ENCODE assay signal across 9 cellular contexts in genomic region chr19:10552596-10553053, GRCh38. TPM values are rescaled to one million over a fixed set of nuclear protein-coding genes. Genes with fewer than 3 reads are reported as not detected.
DNase-seq lines count a peak whose midpoint lies in the region; ATAC-seq, FAIRE-seq and TF ChIP-seq lines count a peak whose summit lies in the region.
"Had no signal": no experiment of that assay in that cellular context is flagged by ENCODE, and none has a peak within 500 bp of the region (broad histone marks: within the 10 kb centered on the region; RNA-seq: fewer than 3 reads in every experiment).

No MANE protein-coding gene starts in this region.

- POLR2A ChIA-PET in A673 (lab: Charles Lee; ENCODE audit: low non-redundant PET): no interaction called here

- TF ChIP-seq POLR2A in GM12892 (IDR thresholded peaks at IDR 0.05; ENCODE audit: low read depth, low read length) (peak; percentile 13; the same call in 1 of the 2 replicates), heart left ventricle (IDR thresholded peaks at IDR 0.05) (no peak), lower leg skin (IDR thresholded peaks at IDR 0.05) (no peak)

- no peaks in the 10 kb centered on the region for H3K27me3 Mint-ChIP-seq in mesothelial cell of epicardium (ENCODE audit: low read depth)

- H3K27ac ChIP-seq in A673 (ENCODE audit: low read depth, low read length, poor library complexity, severe bottlenecking): no peak overlapping the region
- peak overlapping the region; percentile 93 for H3K27ac ChIP-seq in SU-DHL-6 (ENCODE audit: low read depth, low read length)
- H3K27ac ChIP-seq in heart left ventricle: peak overlapping the region in 1 of 12 donors; percentile 56

- H3K4me1 ChIP-seq in A673 (ENCODE audit: insufficient read depth, low read length, poor library complexity, severe bottlenecking): no peaks in the 10 kb centered on the region
- H3K4me1 ChIP-seq in heart left ventricle: peaks cover 0 to 13% (median 0%) of the 10 kb centered on the region in 12 donors

- no peak overlapping the region for H3K9ac ChIP-seq in SU-DHL-6 (ENCODE audit: low read length)

- H3F3A ChIP-seq in SU-DHL-6 (ENCODE audit: insufficient read depth): peaks cover 36% of the 10 kb centered on the region

- H2AFZ ChIP-seq in SU-DHL-6 (ENCODE audit: low read depth, low read length, severe bottlenecking): no peak overlapping the region

- no peaks in the 10 kb centered on the region for H3K79me2 ChIP-seq in SU-DHL-6 (ENCODE audit: insufficient read depth, low read length)

- 84 to 90% (median 84%) methylated on average over 11 of the region's 11 CpGs for WGBS in heart left ventricle, 4 donors
- WGBS in lower leg skin, 2 donors: 85 to 88% methylated on average over 11 of the region's 11 CpGs

- H3K9me3 ChIP-seq in A673 (ENCODE audit: low read depth, low read length, poor library complexity, severe bottlenecking) (no peaks in the 10 kb centered on the region), SU-DHL-6 (ENCODE audit: insufficient read depth, low read length) (no peaks in the 10 kb centered on the region), heart left ventricle (no peaks in the 10 kb centered on the region)

- H3K4me1 Mint-ChIP-seq in mesothelial cell of epicardium: no peaks in the 10 kb centered on the region

- H3K4me3 Mint-ChIP-seq in mesothelial cell of epicardium: no peak overlapping the region

- H3K36me3 ChIP-seq in A673 (ENCODE audit: insufficient read depth, low read length, poor library complexity, severe bottlenecking) (peaks cover 72% of the 10 kb centered on the region), SU-DHL-6 (ENCODE audit: low read length) (peaks cover 3% of the 10 kb centered on the region; the same call in 1 of the 2 replicates), heart left ventricle (peaks cover 0 to 100% (median 93%) of the 10 kb centered on the region in 9 donors)

- no peaks in the 10 kb centered on the region for H3K9me2 ChIP-seq in SU-DHL-6 (replicated peaks; ENCODE audit: insufficient read depth, low read length)

- H3K9me3 Mint-ChIP-seq in mesothelial cell of epicardium: no peaks in the 10 kb centered on the region

- peaks cover 27% of the 10 kb centered on the region for H3K36me3 Mint-ChIP-seq in mesothelial cell of epicardium

- no peak overlapping the region for H3K27ac Mint-ChIP-seq in mesothelial cell of epicardium

- no TSS peak for BruUV-seq in A673 (replicated peaks; lab: Mats Ljungman, UMichigan)

- H3K27me3 ChIP-seq in A673 (replicated peaks; ENCODE audit: insufficient read depth, low read depth, low read length, poor library complexity) (no peaks in the 10 kb centered on the region), SU-DHL-6 (ENCODE audit: low read length) (no peaks in the 10 kb centered on the region), heart left ventricle (no peaks in the 10 kb centered on the region)

- H3K4me2 ChIP-seq in SU-DHL-6 (ENCODE audit: low read depth, low read length, poor library complexity, severe bottlenecking): no peak overlapping the region

- H3K4me3 ChIP-seq in A673 (ENCODE audit: low read depth, low read length, poor library complexity, severe bottlenecking) (no peak overlapping the region), SU-DHL-6 (ENCODE audit: insufficient read depth, low read length, poor library complexity, severe bottlenecking) (no peak overlapping the region), heart left ventricle (no peak overlapping the region), lower leg skin (ENCODE audit: low read depth, poor library complexity, severe bottlenecking) (no peak overlapping the region)

- peak; percentile 56 for FAIRE-seq in GM12892 (lab: Jason Lieb, UNC)

- ATAC-seq in heart left ventricle (peak in 3 of 4 donors; percentile 18 to 32 (median 23)), GM21367 (IDR thresholded peaks at IDR 0.05; ENCODE audit: unreplicated experiment) (no peak)

- no peak for TF ChIP-seq CTCF in A673 (conservative IDR thresholded peaks at IDR 0.05; ENCODE audit: low read depth, low read length)
- TF ChIP-seq CTCF in SU-DHL-6 (IDR thresholded peaks at IDR 0.05; ENCODE audit: insufficient read depth, low read length, poor library complexity, severe bottlenecking): no peak
- no peak for TF ChIP-seq CTCF in heart left ventricle (IDR thresholded peaks at IDR 0.05)
- no peak for TF ChIP-seq CTCF in lower leg skin (IDR thresholded peaks at IDR 0.05)
- TF ChIP-seq CTCF in mesothelial cell of epicardium (IDR thresholded peaks at IDR 0.05; ENCODE audit: unreplicated experiment): no peak

- intact Hi-C loops in A673 (cut with micrococcal nuclease; ENCODE audit: unreplicated experiment) (no loop called here), heart left ventricle (cut with DNase I) (no loop called here), lower leg skin (cut with DNase I; ENCODE audit: low total_unique reads) (loop anchor here (10.0 kb wide), 1 partner anchor 48 kb away; the partner anchor contains the start of gene KEAP1)

- CTCF ChIA-PET in A673 (lab: Charles Lee): interaction anchor here (0.6 to 0.7 kb wide), 2 partner anchors 125 to 313 kb away, joined by 3 to 13 read pairs; no protein-coding TSS in a partner anchor

- H4K20me1 ChIP-seq in SU-DHL-6 (ENCODE audit: low read depth, low read length): no peaks in the 10 kb centered on the region; the same call in 1 of the 2 replicates

- DNase-seq in A673 (ENCODE audit: low spot score): peak; percentile 60
- no peak for DNase-seq in GM12892 (ENCODE audit: insufficient read length)
- DNase-seq in heart left ventricle: no peak
- no peak for DNase-seq in lower leg skin (ENCODE audit: low spot score in 2 of 2)
- no peak for DNase-seq in mesothelial cell of epicardium (ENCODE audit: low spot score in 2 of 2, unreplicated experiment in 2 of 2)
- DNase-seq in DMS153 treated with DMSO at 0.1 percent for 48 hours (lab: John Stamatoyannopoulos, UW; ENCODE audit: unreplicated experiment): no peak

RNA-seq across cellular contexts. Expression of gene ATG4D, which starts 8.9 kb away (rescaled TPM):
- total RNA-seq in A673 (2021): 52.1 and 57.1 TPM in 2 replicates
- polyA plus RNA-seq in GM12892 (2012; ENCODE audit: missing spikeins): 10.7 TPM
- total RNA-seq in heart left ventricle: 10 to 100 TPM; 47.3 to 76.1 (median 55.3) TPM
- 10 to 100 TPM; 55.9 to 83.5 TPM for polyA plus RNA-seq in heart left ventricle
- 100 to 1,000 TPM in 1 of 4 donors, 10 to 100 TPM in 3; 58.5 to 106 (median 71.4) TPM for total RNA-seq in lower leg skin
- total RNA-seq in mesothelial cell of epicardium: 31.9 to 37.3 TPM (median 33.1 TPM) in 3 replicates

RNA-seq across cellular contexts. Expression of gene KRI1, which starts 13.2 kb away (rescaled TPM):
- total RNA-seq in A673 (2021) (45.2 and 47.8 TPM in 2 replicates), heart left ventricle (10 to 100 TPM in 6 of 9 donors, 1 to 10 TPM in 3; 6.7 to 13.0 (median 10.4) TPM), lower leg skin (10 to 100 TPM; 23.8 to 59.3 (median 29.4) TPM), mesothelial cell of epicardium (27.4 to 31.2 TPM (median 30.6 TPM) in 3 replicates)
- polyA plus RNA-seq in GM12892 (2012; ENCODE audit: missing spikeins): 19.1 TPM
- polyA plus RNA-seq in heart left ventricle: 10 to 100 TPM in 1 of 2 donors, 1 to 10 TPM in 1; 9.8 to 15.0 TPM

RNA-seq across cellular contexts. Expression of gene CDKN2D, which starts 16.2 kb away (rescaled TPM):
- total RNA-seq in A673 (2021) (12.7 and 14.6 TPM in 2 replicates), heart left ventricle (10 to 100 TPM in 6 of 9 donors, 1 to 10 TPM in 3; 6.8 to 19.9 (median 11.8) TPM), lower leg skin (10 to 100 TPM; 11.4 to 14.8 (median 12.8) TPM), mesothelial cell of epicardium (2.6 to 3.1 TPM (median 2.7 TPM) in 3 replicates)
- polyA plus RNA-seq in GM12892 (2012; ENCODE audit: missing spikeins): 9.0 TPM
- polyA plus RNA-seq in heart left ventricle: 10 to 100 TPM; 11.1 to 28.0 TPM

RNA-seq across cellular contexts. Expression of gene AP1M2, which starts 34.5 kb away (rescaled TPM):
- 2.5 and 2.8 TPM in 2 replicates for total RNA-seq in A673 (2021)
- polyA plus RNA-seq in GM12892 (2012; ENCODE audit: missing spikeins): not detected
- 1 to 10 TPM in 1 of 9 donors, not detected in 8; 3.6 TPM for total RNA-seq in heart left ventricle
- not detected for polyA plus RNA-seq in heart left ventricle
- 10 to 100 TPM; 61.3 to 70.3 (median 63.8) TPM for total RNA-seq in lower leg skin
- 25.9 to 32.5 TPM (median 32.1 TPM) in 3 replicates for total RNA-seq in mesothelial cell of epicardium
- total RNA-seq: myocyte had no signal

RNA-seq across cellular contexts. Expression of gene S1PR5, which starts 35.4 kb away (rescaled TPM):
- total RNA-seq in A673 (2021) (0.41 and 1.1 TPM in 2 replicates), heart left ventricle (1 to 10 TPM in 1 of 9 donors, under 1 TPM in 5, not detected in 3; 0.23 to 1.7 (median 0.32) TPM), lower leg skin (10 to 100 TPM; 34.9 to 64.0 (median 42.3) TPM), mesothelial cell of epicardium (2.2 to 2.4 TPM (median 2.4 TPM) in 3 replicates)
- polyA plus RNA-seq in GM12892 (2012; ENCODE audit: missing spikeins): 0.15 TPM
- polyA plus RNA-seq in heart left ventricle: under 1 TPM in 1 of 2 donors, not detected in 1; 0.10 TPM
